2 cellular contexts compared by ENCODE assay signal in the genomic region with DNA sequence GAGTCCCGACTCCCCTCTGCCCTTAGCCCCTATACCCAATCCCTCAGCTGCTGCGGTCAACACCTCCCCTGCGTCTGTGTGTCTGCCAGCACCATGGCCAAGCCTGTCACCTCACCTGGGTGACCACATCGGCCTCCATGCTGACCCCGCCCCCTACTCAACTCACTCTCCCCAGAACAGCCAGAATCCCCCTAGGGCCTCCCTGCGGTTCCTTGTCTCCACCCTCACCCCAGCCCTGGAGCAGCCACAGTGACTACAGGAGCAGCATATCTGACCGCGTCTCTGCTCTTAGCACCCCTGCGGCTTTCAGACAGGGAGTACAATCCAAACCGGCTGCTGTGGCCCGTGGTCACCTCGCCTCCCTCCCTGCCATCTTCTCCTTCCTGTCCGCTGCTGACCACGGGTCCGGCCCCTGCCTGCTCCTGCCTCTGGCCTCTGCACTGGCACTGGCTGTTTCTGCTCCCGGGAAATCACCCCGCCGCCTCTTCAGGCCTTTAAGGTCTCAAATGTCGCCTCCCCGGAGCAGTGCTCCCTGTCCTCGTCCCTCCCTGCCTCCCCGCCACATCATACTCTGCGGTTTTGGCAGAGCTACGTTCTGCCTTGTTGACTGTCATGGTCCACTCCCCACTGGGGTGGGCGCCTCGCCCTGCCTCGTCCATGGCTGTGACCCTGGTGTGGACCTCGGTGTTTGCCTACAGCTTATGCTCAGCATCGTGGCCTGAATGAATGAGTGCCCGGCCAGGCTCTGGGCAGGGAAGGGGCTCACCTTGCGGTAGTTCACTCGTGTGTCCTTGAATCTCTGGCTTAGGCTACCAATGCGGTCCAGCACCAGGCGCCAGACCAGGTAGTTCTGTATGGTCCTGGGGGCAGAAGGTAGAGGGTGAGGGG.
TF ChIP-seq lines count a peak whose summit lies in the region.

No MANE protein-coding gene starts in this region.

TF ChIP-seq in IMR-90, 13 proteins besides CTCF, POLR2A, EP300 and RAD21:
- TF ChIP-seq BHLHE40 (IDR thresholded peaks at IDR 0.05; ENCODE audit: low read depth, low read length): no peak
- no peak for TF ChIP-seq MAFK (IDR thresholded peaks at IDR 0.05; ENCODE audit: low read depth, low read length)
- TF ChIP-seq MXI1 (IDR thresholded peaks at IDR 0.05; ENCODE audit: borderline replicate concordance, low read depth, low read length): no peak
- TF ChIP-seq RFX5 (IDR thresholded peaks at IDR 0.05; ENCODE audit: low read depth, low read length): no peak
- TF ChIP-seq FOS (IDR thresholded peaks at IDR 0.05; ENCODE audit: low read depth, low read length): no peak
- no peak for TF ChIP-seq CEBPB (IDR thresholded peaks at IDR 0.05; ENCODE audit: low read depth, low read length)
- no peak for TF ChIP-seq CHD1 (IDR thresholded peaks at IDR 0.05; ENCODE audit: low read depth, low read length)
- no peak for TF ChIP-seq MAZ (IDR thresholded peaks at IDR 0.05; ENCODE audit: borderline replicate concordance, low read depth, low read length)
- no peak for TF ChIP-seq NFE2L2 (IDR thresholded peaks at IDR 0.05; ENCODE audit: low read depth, low read length)
- TF ChIP-seq, protein P1, sequence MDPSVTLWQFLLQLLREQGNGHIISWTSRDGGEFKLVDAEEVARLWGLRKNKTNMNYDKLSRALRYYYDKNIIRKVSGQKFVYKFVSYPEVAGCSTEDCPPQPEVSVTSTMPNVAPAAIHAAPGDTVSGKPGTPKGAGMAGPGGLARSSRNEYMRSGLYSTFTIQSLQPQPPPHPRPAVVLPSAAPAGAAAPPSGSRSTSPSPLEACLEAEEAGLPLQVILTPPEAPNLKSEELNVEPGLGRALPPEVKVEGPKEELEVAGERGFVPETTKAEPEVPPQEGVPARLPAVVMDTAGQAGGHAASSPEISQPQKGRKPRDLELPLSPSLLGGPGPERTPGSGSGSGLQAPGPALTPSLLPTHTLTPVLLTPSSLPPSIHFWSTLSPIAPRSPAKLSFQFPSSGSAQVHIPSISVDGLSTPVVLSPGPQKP (IDR thresholded peaks at IDR 0.05; ENCODE audit: borderline replicate concordance, low read depth, low read length): no peak
- TF ChIP-seq, protein P2, sequence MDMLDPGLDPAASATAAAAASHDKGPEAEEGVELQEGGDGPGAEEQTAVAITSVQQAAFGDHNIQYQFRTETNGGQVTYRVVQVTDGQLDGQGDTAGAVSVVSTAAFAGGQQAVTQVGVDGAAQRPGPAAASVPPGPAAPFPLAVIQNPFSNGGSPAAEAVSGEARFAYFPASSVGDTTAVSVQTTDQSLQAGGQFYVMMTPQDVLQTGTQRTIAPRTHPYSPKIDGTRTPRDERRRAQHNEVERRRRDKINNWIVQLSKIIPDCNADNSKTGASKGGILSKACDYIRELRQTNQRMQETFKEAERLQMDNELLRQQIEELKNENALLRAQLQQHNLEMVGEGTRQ (IDR thresholded peaks at IDR 0.05; ENCODE audit: low read depth, low read length): no peak
- no peak for TF ChIP-seq RCOR1 (IDR thresholded peaks at IDR 0.05; ENCODE audit: insufficient replicate concordance, low read length)
- TF ChIP-seq SMC3 (IDR thresholded peaks at IDR 0.05; ENCODE audit: low read depth, low read length): no peak

TF ChIP-seq in SK-N-SH, 30 proteins besides CTCF, POLR2A, EP300 and RAD21:
- no peak for TF ChIP-seq NRF1 (IDR thresholded peaks at IDR 0.05; ENCODE audit: low read depth, low read length)
- TF ChIP-seq, protein P3, sequence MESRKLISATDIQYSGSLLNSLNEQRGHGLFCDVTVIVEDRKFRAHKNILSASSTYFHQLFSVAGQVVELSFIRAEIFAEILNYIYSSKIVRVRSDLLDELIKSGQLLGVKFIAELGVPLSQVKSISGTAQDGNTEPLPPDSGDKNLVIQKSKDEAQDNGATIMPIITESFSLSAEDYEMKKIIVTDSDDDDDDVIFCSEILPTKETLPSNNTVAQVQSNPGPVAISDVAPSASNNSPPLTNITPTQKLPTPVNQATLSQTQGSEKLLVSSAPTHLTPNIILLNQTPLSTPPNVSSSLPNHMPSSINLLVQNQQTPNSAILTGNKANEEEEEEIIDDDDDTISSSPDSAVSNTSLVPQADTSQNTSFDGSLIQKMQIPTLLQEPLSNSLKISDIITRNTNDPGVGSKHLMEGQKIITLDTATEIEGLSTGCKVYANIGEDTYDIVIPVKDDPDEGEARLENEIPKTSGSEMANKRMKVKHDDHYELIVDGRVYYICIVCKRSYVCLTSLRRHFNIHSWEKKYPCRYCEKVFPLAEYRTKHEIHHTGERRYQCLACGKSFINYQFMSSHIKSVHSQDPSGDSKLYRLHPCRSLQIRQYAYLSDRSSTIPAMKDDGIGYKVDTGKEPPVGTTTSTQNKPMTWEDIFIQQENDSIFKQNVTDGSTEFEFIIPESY (IDR thresholded peaks at IDR 0.05; ENCODE audit: borderline replicate concordance, low read depth): no peak
- no peak for TF ChIP-seq ELF1 (IDR thresholded peaks at IDR 0.05)
- TF ChIP-seq FOSL2 (IDR thresholded peaks at IDR 0.05; ENCODE audit: borderline replicate concordance, low read depth): no peak
- no peak for TF ChIP-seq TCF12 (IDR thresholded peaks at IDR 0.05)
- no peak for TF ChIP-seq RFX5 (IDR thresholded peaks at IDR 0.05; ENCODE audit: low read length)
- no peak for TF ChIP-seq RXRA (IDR thresholded peaks at IDR 0.05; ENCODE audit: borderline replicate concordance, low read depth)
- no peak for TF ChIP-seq MXI1 (IDR thresholded peaks at IDR 0.05; ENCODE audit: low read depth, low read length)
- TF ChIP-seq FOXM1 (IDR thresholded peaks at IDR 0.05; ENCODE audit: low read depth): no peak
- TF ChIP-seq, protein P4, sequence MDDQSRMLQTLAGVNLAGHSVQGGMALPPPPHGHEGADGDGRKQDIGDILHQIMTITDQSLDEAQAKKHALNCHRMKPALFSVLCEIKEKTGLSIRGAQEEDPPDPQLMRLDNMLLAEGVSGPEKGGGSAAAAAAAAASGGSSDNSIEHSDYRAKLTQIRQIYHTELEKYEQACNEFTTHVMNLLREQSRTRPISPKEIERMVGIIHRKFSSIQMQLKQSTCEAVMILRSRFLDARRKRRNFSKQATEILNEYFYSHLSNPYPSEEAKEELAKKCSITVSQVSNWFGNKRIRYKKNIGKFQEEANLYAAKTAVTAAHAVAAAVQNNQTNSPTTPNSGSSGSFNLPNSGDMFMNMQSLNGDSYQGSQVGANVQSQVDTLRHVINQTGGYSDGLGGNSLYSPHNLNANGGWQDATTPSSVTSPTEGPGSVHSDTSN (IDR thresholded peaks at IDR 0.05): no peak
- TF ChIP-seq, protein P5, sequence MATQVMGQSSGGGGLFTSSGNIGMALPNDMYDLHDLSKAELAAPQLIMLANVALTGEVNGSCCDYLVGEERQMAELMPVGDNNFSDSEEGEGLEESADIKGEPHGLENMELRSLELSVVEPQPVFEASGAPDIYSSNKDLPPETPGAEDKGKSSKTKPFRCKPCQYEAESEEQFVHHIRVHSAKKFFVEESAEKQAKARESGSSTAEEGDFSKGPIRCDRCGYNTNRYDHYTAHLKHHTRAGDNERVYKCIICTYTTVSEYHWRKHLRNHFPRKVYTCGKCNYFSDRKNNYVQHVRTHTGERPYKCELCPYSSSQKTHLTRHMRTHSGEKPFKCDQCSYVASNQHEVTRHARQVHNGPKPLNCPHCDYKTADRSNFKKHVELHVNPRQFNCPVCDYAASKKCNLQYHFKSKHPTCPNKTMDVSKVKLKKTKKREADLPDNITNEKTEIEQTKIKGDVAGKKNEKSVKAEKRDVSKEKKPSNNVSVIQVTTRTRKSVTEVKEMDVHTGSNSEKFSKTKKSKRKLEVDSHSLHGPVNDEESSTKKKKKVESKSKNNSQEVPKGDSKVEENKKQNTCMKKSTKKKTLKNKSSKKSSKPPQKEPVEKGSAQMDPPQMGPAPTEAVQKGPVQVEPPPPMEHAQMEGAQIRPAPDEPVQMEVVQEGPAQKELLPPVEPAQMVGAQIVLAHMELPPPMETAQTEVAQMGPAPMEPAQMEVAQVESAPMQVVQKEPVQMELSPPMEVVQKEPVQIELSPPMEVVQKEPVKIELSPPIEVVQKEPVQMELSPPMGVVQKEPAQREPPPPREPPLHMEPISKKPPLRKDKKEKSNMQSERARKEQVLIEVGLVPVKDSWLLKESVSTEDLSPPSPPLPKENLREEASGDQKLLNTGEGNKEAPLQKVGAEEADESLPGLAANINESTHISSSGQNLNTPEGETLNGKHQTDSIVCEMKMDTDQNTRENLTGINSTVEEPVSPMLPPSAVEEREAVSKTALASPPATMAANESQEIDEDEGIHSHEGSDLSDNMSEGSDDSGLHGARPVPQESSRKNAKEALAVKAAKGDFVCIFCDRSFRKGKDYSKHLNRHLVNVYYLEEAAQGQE (IDR thresholded peaks at IDR 0.05; ENCODE audit: low read depth, low read length): no peak
- TF ChIP-seq, protein P6, sequence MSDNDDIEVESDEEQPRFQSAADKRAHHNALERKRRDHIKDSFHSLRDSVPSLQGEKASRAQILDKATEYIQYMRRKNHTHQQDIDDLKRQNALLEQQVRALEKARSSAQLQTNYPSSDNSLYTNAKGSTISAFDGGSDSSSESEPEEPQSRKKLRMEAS (IDR thresholded peaks at IDR 0.05; ENCODE audit: low read depth): no peak
- TF ChIP-seq JUND (IDR thresholded peaks at IDR 0.05): no peak
- no peak for TF ChIP-seq YY1 (IDR thresholded peaks at IDR 0.05; ENCODE audit: low read depth)
- TF ChIP-seq POLR2AphosphoS5 (IDR thresholded peaks at IDR 0.05; ENCODE audit: low read depth, low read length): no peak
- no peak for TF ChIP-seq GABPA (IDR thresholded peaks at IDR 0.05; ENCODE audit: low read depth)
- TF ChIP-seq, protein P7, sequence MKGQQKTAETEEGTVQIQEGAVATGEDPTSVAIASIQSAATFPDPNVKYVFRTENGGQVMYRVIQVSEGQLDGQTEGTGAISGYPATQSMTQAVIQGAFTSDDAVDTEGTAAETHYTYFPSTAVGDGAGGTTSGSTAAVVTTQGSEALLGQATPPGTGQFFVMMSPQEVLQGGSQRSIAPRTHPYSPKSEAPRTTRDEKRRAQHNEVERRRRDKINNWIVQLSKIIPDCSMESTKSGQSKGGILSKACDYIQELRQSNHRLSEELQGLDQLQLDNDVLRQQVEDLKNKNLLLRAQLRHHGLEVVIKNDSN (IDR thresholded peaks at IDR 0.05; ENCODE audit: borderline replicate concordance, low read depth): no peak
- TF ChIP-seq MEF2A (IDR thresholded peaks at IDR 0.05; ENCODE audit: borderline replicate concordance, low read depth): no peak
- TF ChIP-seq SMC3 (IDR thresholded peaks at IDR 0.05; ENCODE audit: low read depth, low read length): no peak
- TF ChIP-seq EZH2phosphoT487 (IDR thresholded peaks at IDR 0.05; ENCODE audit: borderline replicate concordance, low read depth): no peak
